In the genomic region with DNA sequence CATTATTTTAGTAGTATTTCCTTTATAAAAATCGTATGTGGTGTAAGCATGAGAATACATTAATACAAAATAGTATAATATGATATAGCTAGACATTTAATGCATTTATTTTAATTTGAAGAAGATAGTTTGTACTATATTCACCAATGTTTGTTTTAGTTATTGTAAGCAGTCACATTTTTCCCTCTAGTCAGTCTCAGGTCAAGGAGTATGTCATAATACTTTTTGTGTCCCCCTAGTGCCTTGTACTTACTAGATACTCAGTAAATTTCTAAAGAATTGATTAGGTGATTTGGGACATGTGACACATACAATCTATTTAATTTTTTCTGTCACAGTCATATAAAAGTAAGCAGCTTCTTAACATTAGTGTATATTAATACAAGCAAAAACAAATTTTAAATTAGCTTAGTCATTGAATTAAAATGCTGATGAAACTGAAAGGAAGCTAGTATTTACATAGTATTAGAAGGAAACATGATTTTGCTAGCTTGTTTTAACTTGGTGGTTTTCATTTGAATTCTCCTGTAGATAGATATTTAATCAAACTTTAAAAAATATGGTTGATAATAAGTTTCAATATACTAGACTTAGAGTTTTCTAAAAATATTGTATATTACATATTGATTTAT, we compare ENCODE assay signal across 22 cellular contexts.
DNase-seq lines count a peak whose midpoint lies in the region; ATAC-seq and TF ChIP-seq lines count a peak whose summit lies in the region.
"Had no signal": no experiment of that assay in that cellular context is flagged by ENCODE, and none has a peak within 500 bp of the region (broad histone marks: within the 10 kb centered on the region; RNA-seq: fewer than 3 reads in every experiment).

No MANE protein-coding gene starts in this region.

- H3K36me3 ChIP-seq in mammary epithelial cell (ENCODE audit: insufficient read depth, low read length) (no peaks in the 10 kb centered on the region), breast epithelium (peaks cover 4% of the 10 kb centered on the region), SK-N-MC (ENCODE audit: insufficient read depth, low read length) (no peaks in the 10 kb centered on the region), skeletal muscle satellite cell (ENCODE audit: insufficient read depth, low read length) (no peaks in the 10 kb centered on the region)
- H3K36me3 ChIP-seq: upper lobe of right lung, WERI-Rb-1 had no signal

- H4K20me1 ChIP-seq in mammary epithelial cell (ENCODE audit: insufficient read depth, low read length), result no peaks in the 10 kb centered on the region

- BruUV-seq in mammary epithelial cell (replicated peaks; lab: Mats Ljungman, UMichigan), result no TSS peak

- TF ChIP-seq CTCF in mammary epithelial cell (conservative IDR thresholded peaks at IDR 0.05 in 1 of 2, IDR thresholded peaks at IDR 0.05 in 1 of 2; ENCODE audit: extremely low read depth in 1 of 2, insufficient read depth in 1 of 2, low read depth in 1 of 2, low read length in 2 of 2), result no peak
- TF ChIP-seq CTCF in breast epithelium (IDR thresholded peaks at IDR 0.05), result no peak

- intact Hi-C loops in mammary epithelial cell (cut with micrococcal nuclease) (no loop called here), breast epithelium (cut with DNase I; ENCODE audit: low total_unique reads) (no loop called here)

- dilution Hi-C loops in mammary epithelial cell (cut with HindIII; ENCODE audit: low sequenced_read_pairs), result no loop called here

- no peaks in the 10 kb centered on the region for H3K4me1 ChIP-seq in mammary epithelial cell (ENCODE audit: insufficient read depth, low read length)
- H3K4me1 ChIP-seq in breast epithelium, result no peaks in the 10 kb centered on the region
- H3K4me1 ChIP-seq in skeletal muscle satellite cell (ENCODE audit: control insufficient read depth, insufficient read depth, low read length), result peaks cover 6% of the 10 kb centered on the region
- H3K4me1 ChIP-seq: sigmoid colon, upper lobe of right lung had no signal

- TF ChIP-seq POLR2A in breast epithelium (IDR thresholded peaks at IDR 0.05), result no peak

- 78% methylated on average over 1 of the region's 1 CpG for WGBS in mammary epithelial cell (ENCODE audit: low coverage, missing lambda C conversion rate)

- CTCF ChIA-PET in mammary epithelial cell (lab: Charles Lee; ENCODE audit: low non-redundant PET), result interaction anchor here (0.5 kb wide), 1 partner anchor 159 kb away, joined by 3 read pairs; no protein-coding TSS in a partner anchor

- H3K9me3 ChIP-seq in mammary epithelial cell (replicated peaks; ENCODE audit: insufficient read depth, low read length), result no peaks in the 10 kb centered on the region
- H3K9me3 ChIP-seq in breast epithelium, result peaks cover 8 to 23% of the 10 kb centered on the region in 2 donors
- H3K9me3 ChIP-seq in SK-N-MC (ENCODE audit: low read depth, low read length), result no peaks in the 10 kb centered on the region
- peaks cover 2% of the 10 kb centered on the region for H3K9me3 ChIP-seq in skeletal muscle satellite cell (replicated peaks; ENCODE audit: low read length)
- H3K9me3 ChIP-seq: sigmoid colon had no signal

- DNase-seq in mammary epithelial cell (no peak), breast epithelium (ENCODE audit: low spot score in 2 of 2) (no peak), SK-N-MC (ENCODE audit: low read depth, low spot score) (no peak), fibroblast of peridontal ligament (ENCODE audit: extremely low read depth) (peak; percentile 37), NCI-H1436 (lab: John Stamatoyannopoulos, UW) (no peak)
- DNase-seq: 8988T; activated CD4-positive, alpha-beta T cell treated with anti-CD3 and anti-CD28 coated beads, Interleukin-2, amount 50 U/mL, for 1 hour; activated naive CD4-positive, alpha-beta T cell treated with anti-CD3 and anti-CD28 coated beads, Interleukin-2, amount 50 U/mL, for 16 hours; aorta; C1 segment of cervical spinal cord; Calu3; cerebellar nuclear complex; left ventricle myocardium superior; NCI-H1417 treated with DMSO at 0.1 percent for 48 hours; NCI-H524; sigmoid colon; substantia nigra; upper lobe of right lung; WERI-Rb-1 had no signal

- H2AFZ ChIP-seq in mammary epithelial cell (ENCODE audit: low read depth, low read length), result no peak overlapping the region

- no peak overlapping the region for H3K9ac ChIP-seq in mammary epithelial cell (ENCODE audit: insufficient read depth, low read length)
- peak overlapping the region; percentile 33 for H3K9ac ChIP-seq in SK-N-MC (ENCODE audit: insufficient read length)
- H3K9ac ChIP-seq in skeletal muscle satellite cell (ENCODE audit: low read depth, low read length), result no peak overlapping the region

- H3K4me3 ChIP-seq in mammary epithelial cell (replicated peaks in 1 of 3; ENCODE audit: insufficient read depth in 1 of 3, low read depth in 2 of 3, low read length in 3 of 3), result no peak overlapping the region
- H3K4me3 ChIP-seq in breast epithelium, result no peak overlapping the region
- peak overlapping the region; percentile 42; the same call in 1 of the 2 replicates for H3K4me3 ChIP-seq in SK-N-MC
- H3K4me3 ChIP-seq in skeletal muscle satellite cell (ENCODE audit: low read length), result no peak overlapping the region
- H3K4me3 ChIP-seq: sigmoid colon, upper lobe of right lung had no signal

- H3K4me2 ChIP-seq in mammary epithelial cell (ENCODE audit: insufficient read depth, low read depth, low read length), result peak overlapping the region; percentile 47
- peak overlapping the region; percentile 51 for H3K4me2 ChIP-seq in skeletal muscle satellite cell (ENCODE audit: low read length)

- in situ Hi-C loops in mammary epithelial cell (cut with MboI; ENCODE audit: low sequenced_read_pairs in 2 of 2), result no loop called here

- ATAC-seq in HG02623 (IDR thresholded peaks at IDR 0.05; ENCODE audit: unreplicated experiment) (no peak), GM21786 (IDR thresholded peaks at IDR 0.05; ENCODE audit: unreplicated experiment) (no peak)
- ATAC-seq: left ventricle myocardium superior, upper lobe of right lung had no signal

- H3K27me3 ChIP-seq in mammary epithelial cell (ENCODE audit: insufficient read depth, low read length), result no peaks in the 10 kb centered on the region
- H3K27me3 ChIP-seq in breast epithelium, result no peaks in the 10 kb centered on the region
- H3K27me3 ChIP-seq in skeletal muscle satellite cell (ENCODE audit: control insufficient read depth, insufficient read depth, low read length), result no peaks in the 10 kb centered on the region
- H3K27me3 ChIP-seq: sigmoid colon, upper lobe of right lung had no signal

- peaks cover 6% of the 10 kb centered on the region for H3K79me2 ChIP-seq in mammary epithelial cell (ENCODE audit: insufficient read depth, low read length)

- H3K27ac ChIP-seq in mammary epithelial cell (ENCODE audit: insufficient read depth, low read depth, low read length), result no peak overlapping the region
- no peak overlapping the region for H3K27ac ChIP-seq in breast epithelium
- peak overlapping the region; percentile 61; the same call in 1 of the 2 replicates for H3K27ac ChIP-seq in SK-N-MC
- H3K27ac ChIP-seq: sigmoid colon, upper lobe of right lung, WERI-Rb-1 had no signal
